In the genomic region with DNA sequence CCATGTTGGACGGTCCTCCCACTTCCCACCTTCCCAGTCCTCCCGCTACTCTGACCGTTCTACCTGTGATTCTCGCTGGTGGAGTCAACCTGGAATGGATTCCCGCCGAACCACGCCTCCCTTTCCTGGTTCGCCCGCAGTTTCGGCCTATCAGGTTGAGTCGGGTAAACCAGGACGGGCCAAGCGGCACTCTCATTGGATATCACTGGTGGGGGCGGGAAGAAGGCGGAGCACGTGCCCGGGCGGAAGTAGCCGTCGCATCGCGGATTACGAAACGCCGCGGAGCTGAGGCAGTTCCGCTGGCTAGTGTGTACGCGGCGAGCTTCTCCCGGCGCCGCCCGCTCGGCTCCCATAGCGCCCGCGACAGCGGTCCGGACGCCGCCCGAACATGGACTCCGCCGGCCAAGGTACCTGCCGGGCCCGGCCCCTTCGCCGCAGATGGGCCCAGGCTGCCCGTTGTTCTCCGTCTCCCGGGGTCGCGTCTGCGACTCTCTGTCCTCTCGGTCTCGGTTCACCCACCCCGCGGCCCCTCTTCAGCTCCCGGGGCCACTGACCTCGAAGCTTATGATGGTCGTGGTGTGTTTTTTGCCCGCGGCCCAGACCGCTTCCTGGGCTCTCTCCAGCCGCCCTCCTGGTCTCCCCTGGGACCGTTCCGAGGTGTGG, we compare ENCODE assay signal across 8 cellular contexts. TPM values are rescaled to one million over a fixed set of nuclear protein-coding genes. Genes with fewer than 3 reads are reported as not detected.
DNase-seq lines count a peak whose midpoint lies in the region; ATAC-seq and TF ChIP-seq lines count a peak whose summit lies in the region.

TPD52L2 (plus strand) TSS at position 293 of the 663 bp plus-strand sequence; CDS start at position 389, 96 bp downstream.

- intact Hi-C loops in Panc1 (cut with micrococcal nuclease; ENCODE audit: unreplicated experiment): no loop called here

- H3K27me3 Mint-ChIP-seq in activated T-cell treated with anti-CD3 and anti-CD28 coated beads, Interleukin-2, amount 50 U/mL, for 4 hours (ENCODE audit: low read depth): no peaks in the 10 kb centered on the region

- H3K4me3 ChIP-seq in Panc1 (ENCODE audit: low read depth in 2 of 2, low read length in 2 of 2): peak within 1 kb of the TSS; percentile 89 to 98
- H3K4me3 ChIP-seq in esophagus (ENCODE audit: low read depth in 1 of 2, low read length in 2 of 2): peak within 1 kb of the TSS; percentile 82 to 85
- H3K4me3 ChIP-seq in mucosa of stomach (ENCODE audit: low read length): peak within 1 kb of the TSS; percentile 98

- CTCF ChIA-PET in Panc1 (lab: Charles Lee): interaction anchor here (0.6 to 0.8 kb wide), 2 partner anchors 18 to 157 kb away, joined by 3 to 5 read pairs; partner anchors contain the start of genes ARFRP1 and ZGPAT

- no peaks in the 10 kb centered on the region for H3K9me3 ChIP-seq in Panc1 (ENCODE audit: control insufficient read depth, insufficient read depth, low read depth, low read length)
- no peaks in the 10 kb centered on the region for H3K9me3 ChIP-seq in esophagus (ENCODE audit: control insufficient read depth in 2 of 2, insufficient read depth in 1 of 2, low read depth in 1 of 2, low read length in 1 of 2)
- H3K9me3 ChIP-seq in mucosa of stomach (ENCODE audit: control insufficient read depth, low read length): no peaks in the 10 kb centered on the region

- no peak for TF ChIP-seq CTCF in Panc1 (IDR thresholded peaks at IDR 0.05)

- in situ Hi-C loops in Panc1 (cut with HindIII; ENCODE audit: low pct_unique_long_range_greater_than_20kb, low sequenced_read_pairs): no loop called here

- BruUV-seq in Panc1 (replicated peaks; lab: Mats Ljungman, UMichigan): no TSS peak

- 0% methylated on average over 49 to 68 of the region's 68 CpGs for WGBS in esophagus, 2 donors

- ATAC-seq in GM21717 (IDR thresholded peaks at IDR 0.05; ENCODE audit: unreplicated experiment) (peak; percentile 55), Panc1 (peak; percentile 94)
- ATAC-seq in activated T-cell treated with anti-CD3 and anti-CD28 coated beads, Interleukin-2, amount 50 U/mL, for 4 hours: peak; percentile 85 to 88

- H3K27ac ChIP-seq in Panc1 (ENCODE audit: low read length): peak within 1 kb of the TSS; percentile 94
- peak within 1 kb of the TSS; percentile 98 to 99 for H3K27ac ChIP-seq in esophagus (ENCODE audit: low read depth in 2 of 2, low read length in 1 of 2)

- POLR2A ChIA-PET in Panc1 (lab: Charles Lee): interaction anchor here (0.6 to 0.7 kb wide), 5 partner anchors 10 to 212 kb away, joined by 3 to 6 read pairs (median 3); partner anchors contain the start of gene STMN3

- H3K36me3 Mint-ChIP-seq in activated T-cell treated with anti-CD3 and anti-CD28 coated beads, Interleukin-2, amount 50 U/mL, for 4 hours (ENCODE audit: insufficient read depth): peaks cover 20% of the 10 kb centered on the region

- peaks cover 3% of the 10 kb centered on the region; the same call in 1 of the 2 replicates for H3K36me3 ChIP-seq in Panc1 (ENCODE audit: control insufficient read depth, insufficient read depth, low read length)
- H3K36me3 ChIP-seq in esophagus (ENCODE audit: control insufficient read depth in 2 of 2, insufficient read depth in 2 of 2, low read length in 1 of 2): peaks cover 2 to 29% of the 10 kb centered on the region in 2 donors
- H3K36me3 ChIP-seq in mucosa of stomach (ENCODE audit: control insufficient read depth, insufficient read depth, low read length): peaks cover 5% of the 10 kb centered on the region

- H3K27me3 ChIP-seq in Panc1 (ENCODE audit: control insufficient read depth, insufficient read depth, low read length) (no peaks in the 10 kb centered on the region), esophagus (ENCODE audit: control insufficient read depth in 1 of 2, insufficient read depth in 2 of 2, low read length in 2 of 2) (no peaks in the 10 kb centered on the region), mucosa of stomach (ENCODE audit: control insufficient read depth, insufficient read depth, low read length) (no peaks in the 10 kb centered on the region)

- DNase-seq in DMS153 treated with DMSO at 0.1 percent for 48 hours (lab: John Stamatoyannopoulos, UW; ENCODE audit: unreplicated experiment) (peak; percentile 97), KG1 (lab: John Stamatoyannopoulos, UW) (peak; percentile 92), Panc1 (ENCODE audit: low read depth, low spot score) (peak; percentile 96)
- DNase-seq in activated T-cell treated with anti-CD3 and anti-CD28 coated beads, Interleukin-2, amount 50 U/mL, for 4 hours: peak; percentile 96
- peak; percentile 94 for DNase-seq in stimulated activated CD8-positive, alpha-beta memory T cell treated with anti-CD3 and anti-CD28 coated beads, Interleukin-7, amount 100 ng/mL, for 1 hour (ENCODE audit: low read depth in 2 of 2)

- H3K4me1 Mint-ChIP-seq in activated T-cell treated with anti-CD3 and anti-CD28 coated beads, Interleukin-2, amount 50 U/mL, for 4 hours (ENCODE audit: low read depth): peaks cover 23% of the 10 kb centered on the region

- peak within 1 kb of the TSS; percentile 88 for H3K4me3 Mint-ChIP-seq in activated T-cell treated with anti-CD3 and anti-CD28 coated beads, Interleukin-2, amount 50 U/mL, for 4 hours

- H3K9me3 Mint-ChIP-seq in activated T-cell treated with anti-CD3 and anti-CD28 coated beads, Interleukin-2, amount 50 U/mL, for 4 hours: no peaks in the 10 kb centered on the region

- H3K4me1 ChIP-seq in Panc1 (ENCODE audit: control insufficient read depth, insufficient read depth, low read length) (peaks cover 8% of the 10 kb centered on the region; the same call in 1 of the 2 replicates), esophagus (ENCODE audit: control insufficient read depth in 2 of 2, insufficient read depth in 2 of 2, low read length in 1 of 2) (peaks cover 0 to 14% of the 10 kb centered on the region in 2 donors), mucosa of stomach (ENCODE audit: control insufficient read depth, insufficient read depth, low read length) (peaks cover 10% of the 10 kb centered on the region)

- peak within 1 kb of the TSS; percentile 93 for H3K9ac ChIP-seq in mucosa of stomach (ENCODE audit: low read length)

RNA-seq across cellular contexts. Expression of gene TPD52L2, which starts in this region (rescaled TPM):
- 113 TPM for total RNA-seq in Panc1 (2021; ENCODE audit: unreplicated experiment)
- polyA plus RNA-seq in Panc1 (2012; ENCODE audit: insufficient read length): 128 TPM
- 10 to 100 TPM; 87.4 to 95.0 (median 89.3) TPM for total RNA-seq in activated T-cell treated with anti-CD3 and anti-CD28 coated beads, Interleukin-2, amount 50 U/mL, for 4 hours
- polyA plus RNA-seq in esophagus: 100 to 1,000 TPM in 1 of 2 donors, 10 to 100 TPM in 1; 82.0 to 107 TPM

Comparison
In these comparisons a context has a peak if more than half of its experiments do, and no peak if none do; other contexts are left out.
1. Peak in every context shown above with its lines: DNase-seq, ATAC-seq, H3K4me3 ChIP-seq and H3K27ac ChIP-seq.